In the genomic region with DNA sequence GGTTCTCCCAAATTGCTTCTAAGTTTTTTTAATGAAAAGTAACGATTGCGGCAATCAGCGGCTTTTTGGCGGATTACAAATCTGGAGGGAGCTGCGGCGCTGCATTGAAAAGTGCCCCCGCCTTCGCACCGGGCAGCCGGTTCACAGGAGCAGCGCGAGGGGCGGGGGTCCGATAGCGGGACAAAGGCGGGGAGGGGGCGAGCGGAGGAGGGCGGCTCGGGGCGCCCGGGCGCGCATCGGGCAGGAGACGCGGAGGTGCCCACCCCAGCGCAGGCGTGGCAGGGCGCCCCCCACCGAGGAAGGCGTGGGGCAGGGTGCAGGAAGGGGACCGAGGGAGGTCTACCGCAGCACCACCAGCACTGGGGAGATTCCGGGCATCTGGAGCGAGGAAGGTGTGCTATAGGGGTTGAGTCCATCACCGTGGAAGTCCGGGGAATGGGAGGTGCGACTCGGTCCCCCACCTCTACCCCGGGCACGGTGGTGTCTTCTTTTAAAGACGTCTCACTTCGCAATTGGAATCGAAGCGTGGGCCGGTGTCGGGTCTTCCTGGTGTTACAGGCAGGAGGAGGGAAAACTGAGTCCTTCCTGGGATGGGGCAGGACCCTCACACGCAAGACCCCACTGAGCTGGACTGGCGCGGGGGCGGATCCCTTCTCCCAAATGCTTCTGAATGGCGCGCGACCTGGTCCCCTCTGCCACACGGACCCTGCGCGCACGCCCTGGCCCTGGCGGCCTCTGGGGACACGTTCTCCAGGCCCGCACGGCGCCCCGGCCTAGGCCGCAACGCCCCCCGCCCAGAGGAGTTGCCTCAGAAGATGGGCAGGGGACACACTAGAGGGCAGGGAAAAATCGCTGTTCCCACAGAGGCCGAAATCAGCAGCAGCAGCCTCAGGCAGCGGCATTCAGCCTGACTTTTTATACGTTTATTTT, we compare ENCODE assay signal across 10 cellular contexts. TPM values are rescaled to one million over a fixed set of nuclear protein-coding genes. Genes with fewer than 3 reads are reported as not detected.
DNase-seq lines count a peak whose midpoint lies in the region; ATAC-seq and TF ChIP-seq lines count a peak whose summit lies in the region.
"Had no signal": no experiment of that assay in that cellular context is flagged by ENCODE, and none has a peak within 500 bp of the region (broad histone marks: within the 10 kb centered on the region; RNA-seq: fewer than 3 reads in every experiment).

No MANE protein-coding gene starts in this region.

- no peaks in the 10 kb centered on the region for H3K9me3 Mint-ChIP-seq in activated CD8-positive, alpha-beta memory T cell treated with anti-CD3 and anti-CD28 coated beads, Interleukin-2, amount 10 ng/mL, durations not matched to agents 7 days and 5 days (ENCODE audit: low read depth)

- H3K4me3 ChIP-seq in GM08714 (ENCODE audit: low read length) (peak overlapping the region; percentile 45; the same call in 1 of the 2 replicates), fibroblast of the aortic adventitia (ENCODE audit: low read depth, low read length) (peak overlapping the region; percentile 55), retinal pigment epithelial cell (ENCODE audit: low read length) (peak overlapping the region; percentile 46)

- no peak for ATAC-seq in activated CD8-positive, alpha-beta memory T cell treated with anti-CD3 and anti-CD28 coated beads, Interleukin-2, amount 10 ng/mL, durations not matched to agents 7 days and 5 days
- ATAC-seq in HG02588 (IDR thresholded peaks at IDR 0.05; ENCODE audit: unreplicated experiment): no peak

- CTCF ChIA-PET in activated CD8-positive, alpha-beta memory T cell treated with anti-CD3 and anti-CD28 coated beads, Interleukin-2, amount 10 ng/mL, durations not matched to agents 7 days and 5 days (lab: Charles Lee): interaction anchor here (0.9 to 1.0 kb wide), 2 partner anchors 372 to 407 kb away, joined by 3 read pairs; no protein-coding TSS in a partner anchor

- no peak for DNase-seq in activated CD8-positive, alpha-beta memory T cell treated with anti-CD3 and anti-CD28 coated beads, Interleukin-2, amount 10 ng/mL, durations not matched to agents 7 days and 5 days
- DNase-seq in fibroblast of the aortic adventitia (ENCODE audit: low read depth): no peak
- DNase-seq in retinal pigment epithelial cell (ENCODE audit: low read depth): no peak
- DNase-seq in UCSD-AML1 (lab: John Stamatoyannopoulos, UW; ENCODE audit: unreplicated experiment): no peak
- DNase-seq in activated CD4-positive, CD25-positive, alpha-beta regulatory T cell treated with anti-CD3 and anti-CD28 coated beads, Interleukin-2, amount 50 U/mL, for 72 hours: no peak
- no peak for DNase-seq in pons (ENCODE audit: low spot score)
- DNase-seq: stimulated activated CD4-positive, alpha-beta T cell treated with anti-CD3 and anti-CD28 coated beads, Interleukin-2, amount 100 ng/mL, for 48 hours had no signal

- TF ChIP-seq CTCF in fibroblast of the aortic adventitia (IDR thresholded peaks at IDR 0.05; ENCODE audit: insufficient read depth, low read length): no peak
- TF ChIP-seq CTCF in retinal pigment epithelial cell (conservative IDR thresholded peaks at IDR 0.05; ENCODE audit: low read depth, low read length): no peak

- H3K27ac Mint-ChIP-seq in activated CD8-positive, alpha-beta memory T cell treated with anti-CD3 and anti-CD28 coated beads, Interleukin-2, amount 10 ng/mL, durations not matched to agents 7 days and 5 days: peak overlapping the region; percentile 50

- H3K4me3 Mint-ChIP-seq in activated CD8-positive, alpha-beta memory T cell treated with anti-CD3 and anti-CD28 coated beads, Interleukin-2, amount 10 ng/mL, durations not matched to agents 7 days and 5 days: peak overlapping the region; percentile 72

- H3K4me1 Mint-ChIP-seq in activated CD8-positive, alpha-beta memory T cell treated with anti-CD3 and anti-CD28 coated beads, Interleukin-2, amount 10 ng/mL, durations not matched to agents 7 days and 5 days: peaks cover 39% of the 10 kb centered on the region

- peaks cover 2% of the 10 kb centered on the region for H3K36me3 Mint-ChIP-seq in activated CD8-positive, alpha-beta memory T cell treated with anti-CD3 and anti-CD28 coated beads, Interleukin-2, amount 10 ng/mL, durations not matched to agents 7 days and 5 days

- peaks cover 91% of the 10 kb centered on the region for H3K27me3 Mint-ChIP-seq in activated CD8-positive, alpha-beta memory T cell treated with anti-CD3 and anti-CD28 coated beads, Interleukin-2, amount 10 ng/mL, durations not matched to agents 7 days and 5 days

RNA-seq across cellular contexts. Expression of a gene that starts 44.9 kb away (rescaled TPM):
- total RNA-seq in activated CD8-positive, alpha-beta memory T cell treated with anti-CD3 and anti-CD28 coated beads, Interleukin-2, amount 10 ng/mL, durations not matched to agents 7 days and 5 days: 10 to 100 TPM; 22.2 to 30.5 TPM
- 44.1 and 165 TPM in 2 replicates for total RNA-seq in fibroblast of the aortic adventitia (ENCODE audit: low replicate concordance)

RNA-seq across cellular contexts. Expression of a gene that starts 46.3 kb away (rescaled TPM):
- not detected for total RNA-seq in activated CD8-positive, alpha-beta memory T cell treated with anti-CD3 and anti-CD28 coated beads, Interleukin-2, amount 10 ng/mL, durations not matched to agents 7 days and 5 days
- total RNA-seq in fibroblast of the aortic adventitia (ENCODE audit: low replicate concordance): not detected in 2 replicates
- total RNA-seq: dermis microvascular lymphatic vessel endothelial cell had no signal
